In genomic region chr7:94877731-94878670, GRCh38 we compare ENCODE assay signal across 19 cellular contexts. TPM values are rescaled to one million over a fixed set of nuclear protein-coding genes. Genes with fewer than 3 reads are reported as not detected.
DNase-seq lines count a peak whose midpoint lies in the region; ATAC-seq, FAIRE-seq and TF ChIP-seq lines count a peak whose summit lies in the region.
"Had no signal": no experiment of that assay in that cellular context is flagged by ENCODE, and none has a peak within 500 bp of the region (broad histone marks: within the 10 kb centered on the region; RNA-seq: fewer than 3 reads in every experiment).

No MANE protein-coding gene starts in this region.

- H2BK5ac ChIP-seq in mesendoderm (ENCODE audit: low read length) = no peak overlapping the region

- H3K36me3 ChIP-seq in HepG2 (replicated peaks in 1 of 2; ENCODE audit: control insufficient read depth in 1 of 2, insufficient read depth in 2 of 2, low read length in 2 of 2) = no peaks in the 10 kb centered on the region
- H3K36me3 ChIP-seq in right lobe of liver = no peaks in the 10 kb centered on the region
- no peaks in the 10 kb centered on the region for H3K36me3 ChIP-seq in bronchial epithelial cell (ENCODE audit: control insufficient read depth, insufficient read depth, low read length)
- H3K36me3 ChIP-seq in mesendoderm (ENCODE audit: control insufficient read depth, insufficient read depth, low read length) = no peaks in the 10 kb centered on the region
- H3K36me3 ChIP-seq: BLaER1 treated with 17β-estradiol and CSF1 and Interleukin-3, amounts not matched to agents 10 nM and 100 nM had no signal

- 0 out of 2 replicates have a peak, but pooled peaks cover 7% of the 10 kb centered on the region for H3K4me1 ChIP-seq in HepG2 (ENCODE audit: insufficient read depth, low read length)
- H3K4me1 ChIP-seq in right lobe of liver = no peaks in the 10 kb centered on the region
- H3K4me1 ChIP-seq in mesendoderm (ENCODE audit: control insufficient read depth, low read depth, low read length) = no peaks in the 10 kb centered on the region

- no peak overlapping the region for H4K5ac ChIP-seq in mesendoderm (ENCODE audit: low read length)

- DNase-seq in HepG2 (ENCODE audit: low spot score) = no peak
- no peak for DNase-seq in right lobe of liver
- peak; percentile 8 for DNase-seq in bronchial epithelial cell (ENCODE audit: low read depth)
- DNase-seq in mesendoderm = peak; percentile 12
- DNase-seq in SW 1271 (lab: John Stamatoyannopoulos, UW) = no peak
- no peak for DNase-seq in UCSD-AML1 (lab: John Stamatoyannopoulos, UW; ENCODE audit: unreplicated experiment)
- DNase-seq: EL, NCI-H1105, NCI-H1694, NCI-H2107, NCI-H2227 treated with DMSO at 0.1 percent for 48 hours, NCI-H524 had no signal

- H3K79me2 ChIP-seq in HepG2 (ENCODE audit: insufficient read depth, low read length) (no peaks in the 10 kb centered on the region), mesendoderm (ENCODE audit: control insufficient read depth, insufficient read depth, low read length) (no peaks in the 10 kb centered on the region)

- H2AFZ ChIP-seq in HepG2 (ENCODE audit: low read length) = no peak overlapping the region

- H3K56ac ChIP-seq in mesendoderm (ENCODE audit: low read length) = no peak overlapping the region

- no peak for ATAC-seq in HepG2
- no peak for ATAC-seq in right lobe of liver
- ATAC-seq in HG03025 (IDR thresholded peaks at IDR 0.05; ENCODE audit: low FRiP score, unreplicated experiment) = no peak
- ATAC-seq: A549, Panc1, Right ventricle myocardium inferior had no signal

- H2AK5ac ChIP-seq in mesendoderm (ENCODE audit: low read length) = no peak overlapping the region

- no peaks in the 10 kb centered on the region for H4K20me1 ChIP-seq in HepG2 (ENCODE audit: insufficient read depth, low read length)
- H4K20me1 ChIP-seq: BLaER1 treated with 17β-estradiol and CSF1 and Interleukin-3, amounts not matched to agents 10 nM and 100 nM had no signal

- no peak overlapping the region for H3K27ac ChIP-seq in HepG2 (ENCODE audit: extremely low read length, insufficient read depth, low read length)
- no peak overlapping the region for H3K27ac ChIP-seq in right lobe of liver
- no peak overlapping the region for H3K27ac ChIP-seq in mesendoderm (ENCODE audit: low read depth, low read length)
- H3K27ac ChIP-seq: A549; BLaER1 treated with 17β-estradiol and CSF1 and Interleukin-3, amounts not matched to agents 10 nM and 100 nM had no signal

- BruUV-seq in HepG2 (replicated peaks; lab: Mats Ljungman, UMichigan) = no TSS peak

- POLR2A ChIA-PET in HepG2 (lab: Yijun Ruan, JAX) = no interaction called here

- H3K4ac ChIP-seq in mesendoderm (ENCODE audit: low read depth, low read length) = no peak overlapping the region

- TF ChIP-seq EP300 in HepG2 (IDR thresholded peaks at IDR 0.05; ENCODE audit: low read depth in 2 of 2, low read length in 2 of 2) (no peak), HepG2 (CRISPR knock-in tag; IDR thresholded peaks at IDR 0.05; ENCODE audit: borderline replicate concordance) (no peak)

- intact Hi-C loops in HepG2 (cut with micrococcal nuclease; ENCODE audit: unreplicated experiment) = no loop called here
- intact Hi-C loops in right lobe of liver (cut with DNase I) = no loop called here

- H3K4me3 ChIP-seq in HepG2 (replicated peaks in 1 of 3; ENCODE audit: insufficient read depth in 1 of 3, low read depth in 2 of 3, low read length in 3 of 3) (no peak overlapping the region), right lobe of liver (no peak overlapping the region), bronchial epithelial cell (ENCODE audit: low read depth, low read length) (no peak overlapping the region), mesendoderm (ENCODE audit: low read length) (no peak overlapping the region)
- H3K4me3 ChIP-seq: A549; BLaER1 treated with 17β-estradiol and CSF1 and Interleukin-3, amounts not matched to agents 10 nM and 100 nM had no signal

- CTCF ChIA-PET in HepG2 (lab: Yijun Ruan, JAX; ENCODE audit: low intra/inter-chr PET ratio, low total read pairs) = no interaction called here

- no peak overlapping the region for H4K8ac ChIP-seq in mesendoderm (ENCODE audit: low read depth, low read length)

- FAIRE-seq in HepG2 (lab: Jason Lieb, UNC) (no peak), bronchial epithelial cell (lab: Jason Lieb, UNC) (no peak)
- FAIRE-seq: A549, GM19239, H54 had no signal

- no peak overlapping the region for H3K18ac ChIP-seq in mesendoderm (ENCODE audit: low read length)

- peaks cover 0 to 27% of the 10 kb centered on the region in 2 experiments; a peak in 1 of 5 replicates for H3K27me3 ChIP-seq in HepG2 (ENCODE audit: control insufficient read depth in 1 of 2, insufficient read depth in 2 of 2, low read length in 2 of 2)
- no peaks in the 10 kb centered on the region for H3K27me3 ChIP-seq in right lobe of liver
- H3K27me3 ChIP-seq in bronchial epithelial cell (ENCODE audit: control insufficient read depth, insufficient read depth, low read length) = no peaks in the 10 kb centered on the region
- no peaks in the 10 kb centered on the region for H3K27me3 ChIP-seq in mesendoderm (ENCODE audit: insufficient read depth, low read length, poor library complexity)
- H3K27me3 ChIP-seq: BLaER1 treated with 17β-estradiol and CSF1 and Interleukin-3, amounts not matched to agents 10 nM and 100 nM had no signal

- in situ Hi-C loops in HepG2 (cut with HindIII; ENCODE audit: extremely low pct_ligation_motif_present, low pct_unique_long_range_greater_than_20kb) = no loop called here

- H2BK120ac ChIP-seq in mesendoderm (ENCODE audit: low read depth, low read length) = no peak overlapping the region

- no peak overlapping the region for H3K9ac ChIP-seq in HepG2 (ENCODE audit: insufficient read depth, low read depth, low read length)
- H3K9ac ChIP-seq in mesendoderm (ENCODE audit: low read length) = no peak overlapping the region
- H3K9ac ChIP-seq: BLaER1 treated with 17β-estradiol and CSF1 and Interleukin-3, amounts not matched to agents 10 nM and 100 nM had no signal

- TF ChIP-seq POLR2A in HepG2 (IDR thresholded peaks at IDR 0.05; ENCODE audit: insufficient read depth in 1 of 2, low read depth in 2 of 2, low read length in 2 of 2) = no peak
- TF ChIP-seq POLR2A in right lobe of liver (IDR thresholded peaks at IDR 0.05) = no peak

- TF ChIP-seq CTCF in HepG2 (CRISPR knock-in tag; IDR thresholded peaks at IDR 0.05) (no peak), right lobe of liver (IDR thresholded peaks at IDR 0.05) (no peak), bronchial epithelial cell (IDR thresholded peaks at IDR 0.05; ENCODE audit: insufficient read depth, low read length, severe bottlenecking) (no peak)

- no peak for TF ChIP-seq RAD21 in HepG2 (CRISPR knock-in tag; IDR thresholded peaks at IDR 0.05)

- H3K23ac ChIP-seq in mesendoderm (ENCODE audit: low read length) = no peak overlapping the region

- H3K9me3 ChIP-seq in HepG2 (ENCODE audit: low read length) (peaks cover 11% of the 10 kb centered on the region), right lobe of liver (no peaks in the 10 kb centered on the region)

- H3K79me1 ChIP-seq in mesendoderm (ENCODE audit: low read length) = no peaks in the 10 kb centered on the region

- 46% methylated on average over 8 of the region's 11 CpGs for WGBS in HepG2 (ENCODE audit: low lambda C conversion rate)
- WGBS in right lobe of liver (ENCODE audit: insufficient coverage, low coverage, low lambda C conversion rate, missing lambda C conversion rate) = 82% methylated on average over 10 of the region's 11 CpGs
- WGBS in mesendoderm (ENCODE audit: extremely low coverage, insufficient coverage, low lambda C conversion rate) = no CpG with 5 or more reads among the region's 11 CpGs

- no peak overlapping the region for H2BK15ac ChIP-seq in mesendoderm (replicated peaks; ENCODE audit: low read depth)

- H3K4me2 ChIP-seq in HepG2 (ENCODE audit: low read depth, low read length) (no peak overlapping the region), mesendoderm (ENCODE audit: low read length) (no peak overlapping the region)
- H3K4me2 ChIP-seq: A549; BLaER1 treated with 17β-estradiol and CSF1 and Interleukin-3, amounts not matched to agents 10 nM and 100 nM had no signal

TF ChIP-seq in HepG2, 621 proteins besides CTCF, POLR2A, EP300 and RAD21:
- TF ChIP-seq ZNF562 (CRISPR knock-in tag; IDR thresholded peaks at IDR 0.05; ENCODE audit: borderline replicate concordance) (peak; percentile 58; the same call in 1 of the 2 replicates), SAP130 (CRISPR knock-in tag; IDR thresholded peaks at IDR 0.05; ENCODE audit: low read depth) (no peak)

RNA-seq across cellular contexts. Expression of gene PPP1R9A, which starts 29.4 kb away (rescaled TPM):
- total RNA-seq in HepG2 (2016; rRNA removed; fragmentation: Illumina TruSeq; extraction: Trizol) (18.2 and 31.9 TPM in 2 replicates), right lobe of liver (1 to 10 TPM in 2 of 6 experiments, under 1 TPM in 4; 0.49 to 2.0 (median 0.81) TPM), bronchial epithelial cell (0.79 and 1.0 TPM in 2 replicates)
- 7.9 and 8.8 TPM in 2 replicates for total RNA-seq in HepG2 (2016; cell fraction: cytosol; rRNA removed; fragmentation: Illumina TruSeq; extraction: Trizol; ENCODE audit: low read depth)
- 16.4 and 28.7 TPM in 2 replicates for total RNA-seq in HepG2 (2016; cell fraction: insoluble cytoplasmic fraction; rRNA removed; fragmentation: Illumina TruSeq; extraction: Trizol)
- 9.4 and 11.1 TPM in 2 replicates for total RNA-seq in HepG2 (2016; cell fraction: membrane; rRNA removed; fragmentation: Illumina TruSeq; extraction: Trizol)
- total RNA-seq in HepG2 (2016; cell fraction: nucleus; rRNA removed; fragmentation: Illumina TruSeq; extraction: Trizol) = 93.4 and 93.5 TPM in 2 replicates
- polyA plus RNA-seq in HepG2 (2011; rRNA removed) = 9.2 and 11.4 TPM in 2 replicates
- polyA plus RNA-seq in HepG2 (2011; cell fraction: cytosol; rRNA removed) = 2.3 and 3.2 TPM in 2 replicates
- 24.2 and 24.8 TPM in 2 replicates for polyA plus RNA-seq in HepG2 (2011; cell fraction: nucleus; rRNA removed)
- polyA plus RNA-seq in HepG2 (2012) = 7.9 and 8.2 TPM in 2 replicates
- polyA plus RNA-seq in HepG2 (2016; cell fraction: cytosol; fragmentation: Illumina TruSeq; extraction: Trizol; ENCODE audit: low read depth) = 0.18 and 0.20 TPM in 2 replicates
- 4.1 and 4.7 TPM in 2 replicates for polyA plus RNA-seq in HepG2 (2016; cell fraction: insoluble cytoplasmic fraction; fragmentation: Illumina TruSeq; extraction: Trizol; ENCODE audit: low read depth)
- 0.95 TPM in 2 replicates for polyA plus RNA-seq in HepG2 (2016; cell fraction: membrane; fragmentation: Illumina TruSeq; extraction: Trizol; ENCODE audit: low read depth)
- 19.8 and 20.6 TPM in 2 replicates for polyA plus RNA-seq in HepG2 (2016; cell fraction: nucleus; fragmentation: Illumina TruSeq; extraction: Trizol; ENCODE audit: insufficient read depth, low read depth)
- polyA minus RNA-seq in HepG2 (2011; rRNA and poly(A)+ RNA removed; ENCODE audit: low replicate concordance) = 9.7 and 17.0 TPM in 2 replicates
- polyA minus RNA-seq in HepG2 (2011; cell fraction: cytosol; rRNA and poly(A)+ RNA removed) = 11.1 and 11.3 TPM in 2 replicates
- 192 and 239 TPM in 2 replicates for polyA minus RNA-seq in HepG2 (2011; cell fraction: nucleus; rRNA and poly(A)+ RNA removed)
- 4.2 TPM for polyA plus RNA-seq in mesendoderm (2013, experiment 1 of 2)
- polyA plus RNA-seq in mesendoderm (2013, experiment 2 of 2) = 4.6 TPM

Comparison
In these comparisons a context has a peak if more than half of its experiments do, and no peak if none do; other contexts are left out.
1. DNase-seq: peak in bronchial epithelial cell (single experiment) and mesendoderm (single experiment); none in HepG2 (single experiment), right lobe of liver (0 of 3), SW 1271 (0 of 2) and UCSD-AML1 (single experiment).